10 cellular contexts compared by ENCODE assay signal in genomic region chr19:17103177-17103576, GRCh38. TPM values are rescaled to one million over a fixed set of nuclear protein-coding genes. Genes with fewer than 3 reads are reported as not detected.
A peak's percentile ranks its signal among the peaks of the same experiment; 100 is the strongest.
DNase-seq lines count a peak whose midpoint lies in the region; TF ChIP-seq lines count a peak whose summit lies in the region.
"Had no signal": no experiment of that assay in that cellular context is flagged by ENCODE, and none has a peak within 500 bp of the region (broad histone marks: within the 10 kb centered on the region; RNA-seq: fewer than 3 reads in every experiment).

No MANE protein-coding gene starts in this region.

- peak overlapping the region in 1 of 59 donors; percentile 83 for H3K27ac ChIP-seq in dorsolateral prefrontal cortex
- H3K27ac ChIP-seq: C4-2B had no signal

- peaks cover 12% of the 10 kb centered on the region for H3K36me3 Mint-ChIP-seq in osteocyte (ENCODE audit: unreplicated experiment)

- no peaks in the 10 kb centered on the region for H3K27me3 Mint-ChIP-seq in osteocyte (ENCODE audit: unreplicated experiment)

- H3K4me1 Mint-ChIP-seq in osteocyte (ENCODE audit: unreplicated experiment) = peaks cover 15% of the 10 kb centered on the region

- H3K27ac Mint-ChIP-seq in osteocyte (ENCODE audit: unreplicated experiment) = no peak overlapping the region

- no peaks in the 10 kb centered on the region for H3K27me3 ChIP-seq in dorsolateral prefrontal cortex

- H3K4me3 Mint-ChIP-seq in osteocyte (ENCODE audit: unreplicated experiment) = no peak overlapping the region

- peak; percentile 38 for DNase-seq in NCI-H2227 (lab: John Stamatoyannopoulos, UW; ENCODE audit: unreplicated experiment)
- no peak for DNase-seq in NCI-H2227 treated with DMSO at 0.1 percent for 48 hours (lab: John Stamatoyannopoulos, UW)
- DNase-seq in LHCN-M2 (ENCODE audit: low read depth) = peak; percentile 56
- DNase-seq in dorsolateral prefrontal cortex = peak in 1 of 10 donors; percentile 44
- DNase-seq in osteocyte (ENCODE audit: extremely low spot score, unreplicated experiment) = no peak
- no peak for DNase-seq in NCI-H526 treated with DMSO at 0.1 percent for 48 hours (lab: John Stamatoyannopoulos, UW)
- no peak for DNase-seq in cerebellar cortex (ENCODE audit: low spot score)
- no peak for DNase-seq in activated CD8-positive, alpha-beta memory T cell treated with anti-CD3 and anti-CD28 coated beads, Interleukin-2, amount 50 U/mL, for 4 hours
- DNase-seq: NCI-H187 had no signal

- TF ChIP-seq CTCF in dorsolateral prefrontal cortex (IDR thresholded peaks at IDR 0.05 in 54 of 56, conservative IDR thresholded peaks at IDR 0.05 in 2 of 56; ENCODE audit: low read depth in 1 of 56, partially characterized antibody in 56 of 56) = peak in 39 of 56 donors; percentile 10 to 53 (median 28)
- peak; percentile 53 for TF ChIP-seq CTCF in osteocyte (IDR thresholded peaks at IDR 0.05)

- H3K4me3 ChIP-seq in dorsolateral prefrontal cortex = no peak overlapping the region

- H3K9me3 Mint-ChIP-seq in osteocyte (ENCODE audit: unreplicated experiment) = no peaks in the 10 kb centered on the region

- intact Hi-C loops in dorsolateral prefrontal cortex (cut with DNase I) = no loop called here

RNA-seq across cellular contexts. Expression of gene MYO9B, which starts 27.6 kb away (rescaled TPM):
- 50.7 and 52.1 TPM in 2 replicates for total RNA-seq in LHCN-M2 (2014; rRNA removed)
- 48.8 TPM for polyA plus RNA-seq in LHCN-M2 (2012)
- 100 to 1,000 TPM in 63 of 120 experiments, 10 to 100 TPM in 57; 49.9 to 250 (median 101) TPM for total RNA-seq in dorsolateral prefrontal cortex
- 93.3 and 94.3 TPM in 2 replicates for total RNA-seq in osteocyte

RNA-seq across cellular contexts. Expression of gene HAUS8, which starts 27.9 kb away (rescaled TPM):
- 16.3 and 19.8 TPM in 2 replicates for total RNA-seq in LHCN-M2 (2014; rRNA removed)
- polyA plus RNA-seq in LHCN-M2 (2012) = 14.4 TPM
- total RNA-seq in dorsolateral prefrontal cortex = 1 to 10 TPM; 1.9 to 8.7 (median 4.2) TPM
- total RNA-seq in osteocyte = 9.2 and 11.6 TPM in 2 replicates

Comparison
In these comparisons a context has a peak if more than half of its experiments do, and no peak if none do; other contexts are left out.
1. DNase-seq: peak in NCI-H2227 (single experiment) and LHCN-M2 (single experiment); none in NCI-H2227 treated with DMSO at 0.1 percent for 48 hours (single experiment), osteocyte (single experiment), NCI-H526 treated with DMSO at 0.1 percent for 48 hours (single experiment), cerebellar cortex (single experiment) and activated CD8-positive, alpha-beta memory T cell treated with anti-CD3 and anti-CD28 coated beads, Interleukin-2, amount 50 U/mL, for 4 hours (single experiment).